13 cellular contexts compared by ENCODE assay signal in genomic region chr10:132628966-132629900, GRCh38.
DNase-seq lines count a peak whose midpoint lies in the region; ATAC-seq and TF ChIP-seq lines count a peak whose summit lies in the region.
"Had no signal": no experiment of that assay in that cellular context is flagged by ENCODE, and none has a peak within 500 bp of the region (broad histone marks: within the 10 kb centered on the region; RNA-seq: fewer than 3 reads in every experiment).

No MANE protein-coding gene starts in this region.

- H3K36me3 ChIP-seq in osteoblast (ENCODE audit: insufficient read depth, low read length) (no peaks in the 10 kb centered on the region), upper lobe of left lung (no peaks in the 10 kb centered on the region)

- TF ChIP-seq EP300 in upper lobe of left lung (IDR thresholded peaks at IDR 0.05) = no peak

- no peak for TF ChIP-seq POLR2A in upper lobe of left lung (IDR thresholded peaks at IDR 0.05)

- no peak overlapping the region for H3K27ac ChIP-seq in osteoblast (ENCODE audit: low read depth, low read length)
- H3K27ac ChIP-seq in upper lobe of left lung = peak overlapping the region; percentile 54 to 77 (median 65)

- H3K9me3 ChIP-seq in osteoblast (ENCODE audit: low read depth, low read length) = no peaks in the 10 kb centered on the region
- H3K9me3 ChIP-seq in upper lobe of left lung = no peaks in the 10 kb centered on the region

- intact Hi-C loops in Right ventricle myocardium superior (cut with DNase I) = no loop called here

- H3K27ac Mint-ChIP-seq in T-helper 2 cell treated with Interferon-gamma antibody and Interleukin-4, amounts not matched to agents 5 μg/mL and 100 μg/mL, for 36 hours = no peak overlapping the region
- H3K27ac Mint-ChIP-seq: activated naive CD4-positive, alpha-beta T cell treated with anti-CD3 and anti-CD28 coated beads, Interleukin-2, amount 10 ng/mL, durations not matched to agents 7 days and 5 days; CD8-positive, alpha-beta T cell; stimulated activated effector memory CD8-positive, alpha-beta T cell treated with anti-CD3 and anti-CD28 coated beads, Interleukin-12 subunit alpha, Interleukin-12 subunit beta, amount 100 ng/mL, for 72 hours had no signal

- H4K20me1 ChIP-seq in osteoblast (ENCODE audit: insufficient read depth, low read length) = peaks cover 36% of the 10 kb centered on the region

- DNase-seq in amniotic epithelial cell (ENCODE audit: low read depth) (peak; percentile 41), Right ventricle myocardium superior (peak; percentile 38), osteoblast (ENCODE audit: insufficient read length, low spot score, missing footprints) (peak; percentile 61), upper lobe of left lung (no peak)
- DNase-seq in T-helper 2 cell treated with Interferon-gamma antibody and Interleukin-4, amounts not matched to agents 5 μg/mL and 100 μg/mL, for 36 hours (ENCODE audit: low spot score) = no peak
- DNase-seq: activated CD8-positive, alpha-beta memory T cell treated with anti-CD3 and anti-CD28 coated beads for 24 hours; activated naive CD4-positive, alpha-beta T cell treated with anti-CD3 and anti-CD28 coated beads, Interleukin-2, amount 10 ng/mL, durations not matched to agents 7 days and 5 days; CD8-positive, alpha-beta T cell; NCI-H524 had no signal

- no peak overlapping the region for H3K4me2 ChIP-seq in osteoblast (ENCODE audit: insufficient read depth, low read length)

- peaks cover 24% of the 10 kb centered on the region for H3K4me1 Mint-ChIP-seq in T-helper 2 cell treated with Interferon-gamma antibody and Interleukin-4, amounts not matched to agents 5 μg/mL and 100 μg/mL, for 36 hours (ENCODE audit: low read depth)

- H3K4me1 ChIP-seq in osteoblast (ENCODE audit: insufficient read depth, low read length) = peaks cover 10% of the 10 kb centered on the region
- H3K4me1 ChIP-seq in upper lobe of left lung = peaks cover 50 to 74% (median 69%) of the 10 kb centered on the region in 4 donors

- no peaks in the 10 kb centered on the region for H3K36me3 Mint-ChIP-seq in T-helper 2 cell treated with Interferon-gamma antibody and Interleukin-4, amounts not matched to agents 5 μg/mL and 100 μg/mL, for 36 hours (ENCODE audit: low read depth)
- H3K36me3 Mint-ChIP-seq: activated naive CD4-positive, alpha-beta T cell treated with anti-CD3 and anti-CD28 coated beads, Interleukin-2, amount 10 ng/mL, durations not matched to agents 7 days and 5 days; CD8-positive, alpha-beta T cell; stimulated activated effector memory CD8-positive, alpha-beta T cell treated with anti-CD3 and anti-CD28 coated beads, Interleukin-12 subunit alpha, Interleukin-12 subunit beta, amount 100 ng/mL, for 72 hours had no signal

- ATAC-seq in Right ventricle myocardium superior (ENCODE audit: poor library complexity) (no peak), upper lobe of left lung (ENCODE audit: low FRiP score in 2 of 2) (no peak), HG03571 (IDR thresholded peaks at IDR 0.05; ENCODE audit: unreplicated experiment) (no peak), GM19035 (IDR thresholded peaks at IDR 0.05; ENCODE audit: unreplicated experiment) (no peak)
- ATAC-seq: HepG2; stimulated activated effector memory CD8-positive, alpha-beta T cell treated with anti-CD3 and anti-CD28 coated beads, Interleukin-12 subunit alpha, Interleukin-12 subunit beta, amount 100 ng/mL, for 72 hours had no signal

- WGBS in upper lobe of left lung, 2 donors = 70 to 79% methylated on average over 21 of the region's 21 CpGs

- no peak overlapping the region for H3K4me3 ChIP-seq in osteoblast (ENCODE audit: insufficient read depth, low read length)
- no peak overlapping the region for H3K4me3 ChIP-seq in upper lobe of left lung

- no peaks in the 10 kb centered on the region for H3K9me3 Mint-ChIP-seq in T-helper 2 cell treated with Interferon-gamma antibody and Interleukin-4, amounts not matched to agents 5 μg/mL and 100 μg/mL, for 36 hours
- H3K9me3 Mint-ChIP-seq: activated naive CD4-positive, alpha-beta T cell treated with anti-CD3 and anti-CD28 coated beads, Interleukin-2, amount 10 ng/mL, durations not matched to agents 7 days and 5 days; CD8-positive, alpha-beta T cell; stimulated activated effector memory CD8-positive, alpha-beta T cell treated with anti-CD3 and anti-CD28 coated beads, Interleukin-12 subunit alpha, Interleukin-12 subunit beta, amount 100 ng/mL, for 72 hours had no signal

- TF ChIP-seq CTCF in osteoblast (IDR thresholded peaks at IDR 0.05; ENCODE audit: extremely low read depth, low read depth, low read length) (no peak), upper lobe of left lung (IDR thresholded peaks at IDR 0.05) (no peak)

- no peak overlapping the region for H2AFZ ChIP-seq in osteoblast (ENCODE audit: low read length)

- H3K27me3 ChIP-seq in osteoblast (ENCODE audit: insufficient read depth, low read length) = no peaks in the 10 kb centered on the region
- H3K27me3 ChIP-seq in upper lobe of left lung = no peaks in the 10 kb centered on the region

- H3K27me3 Mint-ChIP-seq in T-helper 2 cell treated with Interferon-gamma antibody and Interleukin-4, amounts not matched to agents 5 μg/mL and 100 μg/mL, for 36 hours (ENCODE audit: low read depth) = no peaks in the 10 kb centered on the region
- H3K27me3 Mint-ChIP-seq: activated naive CD4-positive, alpha-beta T cell treated with anti-CD3 and anti-CD28 coated beads, Interleukin-2, amount 10 ng/mL, durations not matched to agents 7 days and 5 days had no signal

- H3K4me3 Mint-ChIP-seq in T-helper 2 cell treated with Interferon-gamma antibody and Interleukin-4, amounts not matched to agents 5 μg/mL and 100 μg/mL, for 36 hours = no peak overlapping the region
- H3K4me3 Mint-ChIP-seq: activated naive CD4-positive, alpha-beta T cell treated with anti-CD3 and anti-CD28 coated beads, Interleukin-2, amount 10 ng/mL, durations not matched to agents 7 days and 5 days; CD8-positive, alpha-beta T cell; stimulated activated effector memory CD8-positive, alpha-beta T cell treated with anti-CD3 and anti-CD28 coated beads, Interleukin-12 subunit alpha, Interleukin-12 subunit beta, amount 100 ng/mL, for 72 hours had no signal

- H3K79me2 ChIP-seq in osteoblast (ENCODE audit: insufficient read depth, low read length) = peaks cover 9% of the 10 kb centered on the region

Comparison
In these comparisons a context has a peak if more than half of its experiments do, and no peak if none do; other contexts are left out.
1. DNase-seq: peak in amniotic epithelial cell (single experiment), Right ventricle myocardium superior (single experiment) and osteoblast (single experiment); none in upper lobe of left lung (0 of 2) and T-helper 2 cell treated with Interferon-gamma antibody and Interleukin-4, amounts not matched to agents 5 μg/mL and 100 μg/mL, for 36 hours (single experiment).